Comparison of ENCODE assay signal across 14 cellular contexts in the genomic region with DNA sequence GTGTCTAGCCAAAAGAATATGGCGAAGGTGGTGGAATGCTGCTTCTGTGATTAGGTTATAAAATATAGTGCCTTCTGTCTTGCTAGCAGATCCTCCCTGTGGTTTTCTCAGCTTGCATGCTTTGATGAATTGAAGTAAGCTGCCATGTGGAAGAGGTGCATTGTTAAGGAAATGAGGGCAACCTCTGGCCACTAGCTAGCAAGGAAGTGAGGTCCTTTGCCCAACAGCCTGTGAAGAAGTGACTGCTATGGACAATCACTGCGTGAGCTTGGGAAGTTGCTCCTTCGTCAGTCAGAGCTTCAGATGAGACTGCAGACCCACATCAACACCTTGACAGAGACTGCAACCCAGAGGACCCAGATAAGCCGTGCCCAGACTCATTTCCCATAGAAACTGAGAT.
"Had no signal": no experiment of that assay in that cellular context is flagged by ENCODE, and none has a peak within 500 bp of the region (broad histone marks: within the 10 kb centered on the region; RNA-seq: fewer than 3 reads in every experiment).

No MANE protein-coding gene starts in this region.

- H3K4me1 ChIP-seq: psoas muscle, sigmoid colon, upper lobe of left lung had no signal

- H3K9me3 Mint-ChIP-seq: activated CD4-positive, alpha-beta T cell treated with anti-CD3 and anti-CD28 coated beads, Interleukin-2, amount 10 ng/mL, durations not matched to agents 24 days and 14 days; activated naive CD4-positive, alpha-beta T cell treated with anti-CD3 and anti-CD28 coated beads, Interleukin-2, amount 10 ng/mL, durations not matched to agents 7 days and 5 days; activated T-helper 17 cell treated with anti-CD3 and anti-CD28 coated beads, Interleukin-2, amount 50 U/mL, for 72 hours had no signal

- H3K27ac ChIP-seq: gastrocnemius medialis, psoas muscle, sigmoid colon, upper lobe of left lung had no signal

- H3K4me3 Mint-ChIP-seq: activated CD4-positive, alpha-beta T cell treated with anti-CD3 and anti-CD28 coated beads, Interleukin-2, amount 10 ng/mL, durations not matched to agents 24 days and 14 days; activated naive CD4-positive, alpha-beta T cell treated with anti-CD3 and anti-CD28 coated beads, Interleukin-2, amount 10 ng/mL, durations not matched to agents 7 days and 5 days; activated T-helper 17 cell treated with anti-CD3 and anti-CD28 coated beads, Interleukin-2, amount 50 U/mL, for 72 hours; memory B cell; nephron; T-helper 1 cell treated with Interleukin-12 subunit alpha and Interleukin-12 subunit beta and Interleukin-4 antibody, amounts not matched to agents 30 μg/mL and 1 μg/mL, for 36 hours had no signal

- H3K27me3 ChIP-seq: gastrocnemius medialis, sigmoid colon, upper lobe of left lung had no signal

- H3K4me1 Mint-ChIP-seq: activated CD4-positive, alpha-beta T cell treated with anti-CD3 and anti-CD28 coated beads, Interleukin-2, amount 10 ng/mL, durations not matched to agents 24 days and 14 days; activated naive CD4-positive, alpha-beta T cell treated with anti-CD3 and anti-CD28 coated beads, Interleukin-2, amount 10 ng/mL, durations not matched to agents 7 days and 5 days; activated T-helper 17 cell treated with anti-CD3 and anti-CD28 coated beads, Interleukin-2, amount 50 U/mL, for 72 hours; memory B cell had no signal

- H3K27ac Mint-ChIP-seq: activated CD4-positive, alpha-beta T cell treated with anti-CD3 and anti-CD28 coated beads, Interleukin-2, amount 10 ng/mL, durations not matched to agents 24 days and 14 days; activated naive CD4-positive, alpha-beta T cell treated with anti-CD3 and anti-CD28 coated beads, Interleukin-2, amount 10 ng/mL, durations not matched to agents 7 days and 5 days; activated T-helper 17 cell treated with anti-CD3 and anti-CD28 coated beads, Interleukin-2, amount 50 U/mL, for 72 hours; memory B cell; T-helper 1 cell treated with Interleukin-12 subunit alpha and Interleukin-12 subunit beta and Interleukin-4 antibody, amounts not matched to agents 30 μg/mL and 1 μg/mL, for 36 hours had no signal

- DNase-seq: activated CD4-positive, alpha-beta T cell treated with anti-CD3 and anti-CD28 coated beads, Interleukin-2, amount 10 ng/mL, durations not matched to agents 24 days and 14 days; activated CD8-positive, alpha-beta memory T cell treated with anti-CD3 and anti-CD28 coated beads for 24 hours; activated naive CD4-positive, alpha-beta T cell treated with anti-CD3 and anti-CD28 coated beads, Interleukin-2, amount 10 ng/mL, durations not matched to agents 7 days and 5 days; gastrocnemius medialis; psoas muscle; sigmoid colon; stimulated activated CD4-positive, alpha-beta T cell treated with anti-CD3 and anti-CD28 coated beads, Interleukin-2, amount 100 ng/mL, for 48 hours; stimulated activated naive CD4-positive, alpha-beta T cell treated with Interleukin-2 at 50 U/mL for 16 hours; upper lobe of left lung had no signal

- H3K4me3 ChIP-seq: gastrocnemius medialis, psoas muscle, sigmoid colon, upper lobe of left lung had no signal

- H3K36me3 ChIP-seq: gastrocnemius medialis, sigmoid colon, upper lobe of left lung had no signal

- H3K36me3 Mint-ChIP-seq: activated naive CD4-positive, alpha-beta T cell treated with anti-CD3 and anti-CD28 coated beads, Interleukin-2, amount 10 ng/mL, durations not matched to agents 7 days and 5 days had no signal

- ATAC-seq: activated T-helper 17 cell treated with anti-CD3 and anti-CD28 coated beads, Interleukin-2, amount 50 U/mL, for 72 hours; gastrocnemius medialis; left lobe of liver; psoas muscle had no signal

- H3K9me3 ChIP-seq: gastrocnemius medialis, psoas muscle, sigmoid colon, upper lobe of left lung had no signal
